In genomic region chr3:143183668-143183970, GRCh38 we compare ENCODE assay signal across 17 cellular contexts.
A peak's percentile ranks its signal among the peaks of the same experiment; 100 is the strongest.
DNase-seq lines count a peak whose midpoint lies in the region; ATAC-seq, FAIRE-seq and TF ChIP-seq lines count a peak whose summit lies in the region.
"Had no signal": no experiment of that assay in that cellular context is flagged by ENCODE, and none has a peak within 500 bp of the region (broad histone marks: within the 10 kb centered on the region; RNA-seq: fewer than 3 reads in every experiment).

No MANE protein-coding gene starts in this region.

- 11% methylated on average over 4 of the region's 4 CpGs for WGBS in K562 (ENCODE audit: insufficient coverage, low coverage, missing lambda C conversion rate)
- WGBS in spleen, 5 donors, result 76 to 91% (median 87%) methylated on average over 4 of the region's 4 CpGs

- POLR2A ChIA-PET in OCI-LY7 (lab: Charles Lee) (interaction anchor here (0.7 to 1.0 kb wide), 2 partner anchors 8 to 1240 kb away, joined by 3 to 4 read pairs; no protein-coding TSS in a partner anchor), K562 (lab: Yijun Ruan, JAX) (no interaction called here)

- peak; percentile 69 for TF ChIP-seq EP300 in K562 (IDR thresholded peaks at IDR 0.05; ENCODE audit: low read length)

- peak overlapping the region; percentile 17 to 63; a peak in 2 of 4 replicates for H3K9ac ChIP-seq in K562 (ENCODE audit: insufficient read depth in 1 of 2, low read depth in 2 of 2, low read length in 2 of 2)

- TF ChIP-seq POLR2A in K562 (conservative IDR thresholded peaks at IDR 0.05) (no peak), spleen (IDR thresholded peaks at IDR 0.05) (no peak)

- intact Hi-C loops in activated naive CD4-positive, alpha-beta T cell treated with anti-CD3 and anti-CD28 coated beads for 36 hours (cut with micrococcal nuclease), result loop anchor here (2.0 kb wide), 1 partner anchor 19 kb away; no protein-coding TSS in a partner anchor
- intact Hi-C loops in OCI-LY7 (cut with micrococcal nuclease; ENCODE audit: unreplicated experiment), result no loop called here
- intact Hi-C loops in K562 (cut with micrococcal nuclease), result loop anchor here (5.0 kb wide), 1 partner anchor 61 kb away; no protein-coding TSS in a partner anchor
- intact Hi-C loops in spleen (cut with DNase I; ENCODE audit: low total_unique reads), result no loop called here

- H3K4me2 ChIP-seq in OCI-LY7 (ENCODE audit: low read length), result no peak overlapping the region
- H3K4me2 ChIP-seq in K562 (ENCODE audit: insufficient read depth, low read length), result peak overlapping the region; percentile 77

- H3K4me1 Mint-ChIP-seq in activated naive CD4-positive, alpha-beta T cell treated with anti-CD3 and anti-CD28 coated beads, Interleukin-2, amount 50 U/mL, for 24 hours, result peaks cover 40% of the 10 kb centered on the region
- peaks cover 19% of the 10 kb centered on the region for H3K4me1 Mint-ChIP-seq in activated naive CD4-positive, alpha-beta T cell treated with anti-CD3 and anti-CD28 coated beads for 36 hours (ENCODE audit: low read depth)

- TF ChIP-seq CTCF in OCI-LY7 (conservative IDR thresholded peaks at IDR 0.05; ENCODE audit: low read length), result no peak
- no peak for TF ChIP-seq CTCF in K562 (IDR thresholded peaks at IDR 0.05 in 2 of 3, conservative IDR thresholded peaks at IDR 0.05 in 1 of 3; ENCODE audit: insufficient read depth in 2 of 3, low read depth in 1 of 3, low read length in 3 of 3)
- no peak for TF ChIP-seq CTCF in spleen (IDR thresholded peaks at IDR 0.05 in 8 of 11, conservative IDR thresholded peaks at IDR 0.05 in 3 of 11)

- H3K27ac ChIP-seq in OCI-LY7 (ENCODE audit: low read depth, low read length, poor library complexity, severe bottlenecking) (no peak overlapping the region), K562 (ENCODE audit: extremely low read depth, low read depth, low read length) (peak overlapping the region; percentile 77), spleen (no peak overlapping the region)

- H3K27ac Mint-ChIP-seq in activated naive CD4-positive, alpha-beta T cell treated with anti-CD3 and anti-CD28 coated beads, Interleukin-2, amount 50 U/mL, for 24 hours, result no peak overlapping the region
- no peak overlapping the region for H3K27ac Mint-ChIP-seq in activated naive CD4-positive, alpha-beta T cell treated with anti-CD3 and anti-CD28 coated beads for 36 hours

- H3K9me3 ChIP-seq in OCI-LY7 (ENCODE audit: low read length) (no peaks in the 10 kb centered on the region), K562 (replicated peaks; ENCODE audit: control insufficient read depth, insufficient read depth, low read depth, low read length) (peaks cover 3% of the 10 kb centered on the region; the same call in 1 of the 2 replicates), spleen (peaks cover 0 to 10% (median 0%) of the 10 kb centered on the region in 8 donors)
- H3K9me3 ChIP-seq: BE2C had no signal

- H3K9me3 Mint-ChIP-seq in activated naive CD4-positive, alpha-beta T cell treated with anti-CD3 and anti-CD28 coated beads, Interleukin-2, amount 50 U/mL, for 24 hours, result no peaks in the 10 kb centered on the region
- peaks cover 12% of the 10 kb centered on the region for H3K9me3 Mint-ChIP-seq in activated naive CD4-positive, alpha-beta T cell treated with anti-CD3 and anti-CD28 coated beads for 36 hours

- in situ Hi-C loops in K562 (cut with MboI), result loop anchor here (5.0 kb wide), 1 partner anchor 59 kb away; no protein-coding TSS in a partner anchor

- H3K9me1 ChIP-seq in K562 (ENCODE audit: control insufficient read depth, insufficient read depth, low read length), result no peaks in the 10 kb centered on the region

- H3K4me3 ChIP-seq in OCI-LY7 (ENCODE audit: low read depth, low read length, poor library complexity, severe bottlenecking), result no peak overlapping the region
- no peak overlapping the region for H3K4me3 ChIP-seq in K562
- no peak overlapping the region for H3K4me3 ChIP-seq in spleen

- H4K20me1 ChIP-seq in OCI-LY7 (ENCODE audit: insufficient read depth, low read length), result no peaks in the 10 kb centered on the region
- H4K20me1 ChIP-seq in K562 (replicated peaks; ENCODE audit: control insufficient read depth, insufficient read depth, low read length), result no peaks in the 10 kb centered on the region

- ATAC-seq in K562 (peak; percentile 65; the same call in 2 of the 3 replicates), GM21528 (IDR thresholded peaks at IDR 0.05; ENCODE audit: low FRiP score, unreplicated experiment) (no peak)

- H3K27me3 Mint-ChIP-seq in activated naive CD4-positive, alpha-beta T cell treated with anti-CD3 and anti-CD28 coated beads, Interleukin-2, amount 50 U/mL, for 24 hours, result no peaks in the 10 kb centered on the region
- H3K27me3 Mint-ChIP-seq in activated naive CD4-positive, alpha-beta T cell treated with anti-CD3 and anti-CD28 coated beads for 36 hours (ENCODE audit: low read depth), result no peaks in the 10 kb centered on the region

- H3K27me3 ChIP-seq in K562 (ENCODE audit: control insufficient read depth in 2 of 2, insufficient read depth in 2 of 2, low read length in 2 of 2) (no peaks in the 10 kb centered on the region), spleen (replicated peaks in 1 of 7) (no peaks in the 10 kb centered on the region)
- H3K27me3 ChIP-seq: BE2C had no signal

- H3K9me2 ChIP-seq in OCI-LY7 (ENCODE audit: insufficient read depth, low read length), result no peaks in the 10 kb centered on the region

- CTCF ChIA-PET in activated naive CD4-positive, alpha-beta T cell treated with anti-CD3 and anti-CD28 coated beads for 36 hours (lab: Charles Lee), result no interaction called here
- CTCF ChIA-PET in OCI-LY7 (lab: Charles Lee; ENCODE audit: unreplicated experiment), result no interaction called here
- CTCF ChIA-PET in K562 (lab: Yijun Ruan, JAX; ENCODE audit: low intra/inter-chr PET ratio), result no interaction called here

- peak overlapping the region; percentile 18; the same call in 1 of the 2 replicates for H2AFZ ChIP-seq in OCI-LY7 (ENCODE audit: low read length)
- H2AFZ ChIP-seq in K562 (ENCODE audit: low read depth, low read length), result peak overlapping the region; percentile 93

- TF ChIP-seq RAD21 in K562 (CRISPR knock-in tag; conservative IDR thresholded peaks at IDR 0.05 in 1 of 2, IDR thresholded peaks at IDR 0.05 in 1 of 2), result no peak

- BruUV-seq in OCI-LY7 (replicated peaks; lab: Mats Ljungman, UMichigan), result no TSS peak
- no TSS peak for BruUV-seq in K562 (replicated peaks; lab: Mats Ljungman, UMichigan)

- H3K36me3 ChIP-seq in OCI-LY7 (ENCODE audit: insufficient read depth, low read length) (no peaks in the 10 kb centered on the region), K562 (ENCODE audit: control insufficient read depth, insufficient read depth, low read length) (no peaks in the 10 kb centered on the region), spleen (no peaks in the 10 kb centered on the region)
- H3K36me3 ChIP-seq: BE2C had no signal

- H3K79me2 ChIP-seq in OCI-LY7 (ENCODE audit: insufficient read depth, low read depth, low read length), result no peaks in the 10 kb centered on the region
- no peaks in the 10 kb centered on the region for H3K79me2 ChIP-seq in K562 (ENCODE audit: control insufficient read depth, insufficient read depth, low read length)

- H3K36me3 Mint-ChIP-seq in activated naive CD4-positive, alpha-beta T cell treated with anti-CD3 and anti-CD28 coated beads, Interleukin-2, amount 50 U/mL, for 24 hours, result peaks cover 5% of the 10 kb centered on the region
- peaks cover 1% of the 10 kb centered on the region for H3K36me3 Mint-ChIP-seq in activated naive CD4-positive, alpha-beta T cell treated with anti-CD3 and anti-CD28 coated beads for 36 hours (ENCODE audit: low read depth)

- DNase-seq in activated naive CD4-positive, alpha-beta T cell treated with anti-CD3 and anti-CD28 coated beads for 36 hours, result no peak
- no peak for DNase-seq in OCI-LY7 (ENCODE audit: low spot score)
- DNase-seq in K562 (ENCODE audit: extremely low read depth in 1 of 4, low spot score in 3 of 4), result peak in 3 of 4 experiments; percentile 35 to 42 (median 39)
- no peak for DNase-seq in spleen
- no peak for DNase-seq in RPMI8226
- DNase-seq: BE2C, COR-L47, DMS79, NCI-H1092 treated with DMSO at 0.1 percent for 48 hours, NCI-H1436 treated with DMSO at 0.1 percent for 48 hours, NCI-H1930, NCI-H69, SHP77 had no signal

- no peak for FAIRE-seq in K562 (lab: Jason Lieb, UNC)
- FAIRE-seq: A204.1, H54 had no signal

- H3K4me1 ChIP-seq in OCI-LY7 (ENCODE audit: insufficient read depth, low read length, poor library complexity, severe bottlenecking) (no peaks in the 10 kb centered on the region), K562 (replicated peaks in 1 of 2; ENCODE audit: control insufficient read depth in 2 of 2, insufficient read depth in 2 of 2, low read length in 2 of 2) (peaks cover 9 to 53% of the 10 kb centered on the region in 2 experiments), spleen (peaks cover 0 to 22% (median 4%) of the 10 kb centered on the region in 6 donors)
- H3K4me1 ChIP-seq: BE2C had no signal

- H3K4me3 Mint-ChIP-seq in activated naive CD4-positive, alpha-beta T cell treated with anti-CD3 and anti-CD28 coated beads, Interleukin-2, amount 50 U/mL, for 24 hours, result peak overlapping the region; percentile 37
- no peak overlapping the region for H3K4me3 Mint-ChIP-seq in activated naive CD4-positive, alpha-beta T cell treated with anti-CD3 and anti-CD28 coated beads for 36 hours

TF ChIP-seq in K562, 482 proteins besides CTCF, POLR2A, EP300 and RAD21 (continues in another document):
- TF ChIP-seq SMAD4 (CRISPR knock-in tag; conservative IDR thresholded peaks at IDR 0.05), result 0 out of 2 replicates have a peak, but pooled peaks have one; percentile 36
- no peak for TF ChIP-seq TBL1XR1 (IDR thresholded peaks at IDR 0.05; ENCODE audit: low read length in 2 of 2)
- TF ChIP-seq NCOA1 (IDR thresholded peaks at IDR 0.05; ENCODE audit: low read depth), result peak; percentile 77; the same call in 1 of the 2 replicates
- TF ChIP-seq USF2 (CRISPR knock-in tag; IDR thresholded peaks at IDR 0.05), result no peak
- peak; percentile 63 for TF ChIP-seq FOXM1 (IDR thresholded peaks at IDR 0.05; ENCODE audit: low read depth)
- TF ChIP-seq FOXM1 (CRISPR knock-in tag; IDR thresholded peaks at IDR 0.05; ENCODE audit: low read depth), result no peak
- peak; percentile 72 for TF ChIP-seq TEAD4 (IDR thresholded peaks at IDR 0.05; ENCODE audit: low read length)
- no peak for TF ChIP-seq TEAD4 (CRISPR knock-in tag; IDR thresholded peaks at IDR 0.05; ENCODE audit: borderline replicate concordance)
- peak; percentile 87 for TF ChIP-seq ZC3H8 (IDR thresholded peaks at IDR 0.05)

Comparison
In these comparisons a context has a peak if more than half of its experiments do, and no peak if none do; other contexts are left out.
1. DNase-seq: peak in K562 (3 of 4); none in activated naive CD4-positive, alpha-beta T cell treated with anti-CD3 and anti-CD28 coated beads for 36 hours (single experiment), OCI-LY7 (single experiment), spleen (single experiment) and RPMI8226 (single experiment).
2. intact Hi-C loops: an anchor here in activated naive CD4-positive, alpha-beta T cell treated with anti-CD3 and anti-CD28 coated beads for 36 hours (2.0 kb wide) and K562 (5.0 kb wide); none called in OCI-LY7 and spleen.